In genomic region chr2:211611061-211611518, GRCh38 we compare ENCODE assay signal across 9 cellular contexts.
DNase-seq lines count a peak whose midpoint lies in the region; ATAC-seq and TF ChIP-seq lines count a peak whose summit lies in the region.
"Had no signal": no experiment of that assay in that cellular context is flagged by ENCODE, and none has a peak within 500 bp of the region (broad histone marks: within the 10 kb centered on the region; RNA-seq: fewer than 3 reads in every experiment).

No MANE protein-coding gene starts in this region.

- no peak overlapping the region for H3K27ac Mint-ChIP-seq in activated naive CD8-positive, alpha-beta T cell treated with anti-CD3 and anti-CD28 coated beads for 36 hours
- H3K27ac Mint-ChIP-seq: brain had no signal

- no peaks in the 10 kb centered on the region for H3K27me3 ChIP-seq in BLaER1 treated with 17β-estradiol and CSF1 and Interleukin-3, amounts not matched to agents 10 nM and 100 nM
- no peaks in the 10 kb centered on the region for H3K27me3 ChIP-seq in MM.1S (replicated peaks; ENCODE audit: insufficient read depth, low read length)

- DNase-seq in NCI-H2029 treated with DMSO at 0.1 percent for 48 hours (lab: John Stamatoyannopoulos, UW) (peak; percentile 84), SIG-M5 treated with dmso at 0.1 percent for 504 hours (lab: John Stamatoyannopoulos, UW; ENCODE audit: unreplicated experiment) (no peak), left colon (no peak), MM.1S (no peak)
- peak; percentile 0 for DNase-seq in activated naive CD8-positive, alpha-beta T cell treated with anti-CD3 and anti-CD28 coated beads for 36 hours

- H3K79me2 ChIP-seq in MM.1S (ENCODE audit: low read length): no peaks in the 10 kb centered on the region

- peak overlapping the region in 4 of 11 experiments; percentile 12 to 55 (median 35); a peak in 4 of 22 replicates for H3K9ac ChIP-seq in BLaER1 treated with 17β-estradiol and CSF1 and Interleukin-3, amounts not matched to agents 10 nM and 100 nM
- H3K9ac ChIP-seq in MM.1S (ENCODE audit: low read length): no peak overlapping the region

- H3K27me3 Mint-ChIP-seq in activated naive CD8-positive, alpha-beta T cell treated with anti-CD3 and anti-CD28 coated beads for 36 hours: no peaks in the 10 kb centered on the region

- intact Hi-C loops in left colon (cut with DNase I, micrococcal nuclease): no loop called here

- peaks cover 3% of the 10 kb centered on the region for H3K4me1 Mint-ChIP-seq in activated naive CD8-positive, alpha-beta T cell treated with anti-CD3 and anti-CD28 coated beads for 36 hours
- H3K4me1 Mint-ChIP-seq: brain had no signal

- peak overlapping the region; percentile 7 to 43 (median 24); a peak in 12 of 20 replicates for H3K4me3 ChIP-seq in BLaER1 treated with 17β-estradiol and CSF1 and Interleukin-3, amounts not matched to agents 10 nM and 100 nM
- no peak overlapping the region for H3K4me3 ChIP-seq in MM.1S (ENCODE audit: low read length)

- TF ChIP-seq CTCF in MM.1S (IDR thresholded peaks at IDR 0.05; ENCODE audit: low read length): no peak

- peaks cover 0 to 16% (median 8%) of the 10 kb centered on the region in 10 experiments; a peak in 9 of 20 replicates for H3K4me1 ChIP-seq in BLaER1 treated with 17β-estradiol and CSF1 and Interleukin-3, amounts not matched to agents 10 nM and 100 nM
- no peaks in the 10 kb centered on the region for H3K4me1 ChIP-seq in MM.1S (ENCODE audit: low read length)

- H3K9me3 Mint-ChIP-seq in activated naive CD8-positive, alpha-beta T cell treated with anti-CD3 and anti-CD28 coated beads for 36 hours: no peaks in the 10 kb centered on the region
- H3K9me3 Mint-ChIP-seq: brain had no signal

- H4K20me1 ChIP-seq in BLaER1 treated with 17β-estradiol and CSF1 and Interleukin-3, amounts not matched to agents 10 nM and 100 nM: no peaks in the 10 kb centered on the region
- H4K20me1 ChIP-seq in MM.1S (ENCODE audit: insufficient read depth, low read length): no peaks in the 10 kb centered on the region

- no peaks in the 10 kb centered on the region for H3F3A ChIP-seq in MM.1S (ENCODE audit: insufficient read depth, low read length)

- no peaks in the 10 kb centered on the region for H3K36me3 ChIP-seq in BLaER1 treated with 17β-estradiol and CSF1 and Interleukin-3, amounts not matched to agents 10 nM and 100 nM
- no peaks in the 10 kb centered on the region for H3K36me3 ChIP-seq in MM.1S (replicated peaks; ENCODE audit: insufficient read depth, low read length)

- no peaks in the 10 kb centered on the region for H3K36me3 Mint-ChIP-seq in activated naive CD8-positive, alpha-beta T cell treated with anti-CD3 and anti-CD28 coated beads for 36 hours

- H2AFZ ChIP-seq in MM.1S (ENCODE audit: low read length): no peak overlapping the region

- peak overlapping the region in 7 of 11 experiments; percentile 5 to 48 (median 34); a peak in 10 of 22 replicates for H3K27ac ChIP-seq in BLaER1 treated with 17β-estradiol and CSF1 and Interleukin-3, amounts not matched to agents 10 nM and 100 nM
- H3K27ac ChIP-seq in MM.1S (ENCODE audit: low read length): no peak overlapping the region

- H3K4me2 ChIP-seq in BLaER1 treated with 17β-estradiol and CSF1 and Interleukin-3, amounts not matched to agents 10 nM and 100 nM: peak overlapping the region; percentile 39 to 71 (median 59)
- H3K4me2 ChIP-seq in MM.1S (ENCODE audit: low read depth, low read length): no peak overlapping the region

- peak overlapping the region; percentile 57 for H3K4me3 Mint-ChIP-seq in activated naive CD8-positive, alpha-beta T cell treated with anti-CD3 and anti-CD28 coated beads for 36 hours
- H3K4me3 Mint-ChIP-seq: brain had no signal

- H3K9me3 ChIP-seq in BLaER1 treated with 17β-estradiol and CSF1 and Interleukin-3, amounts not matched to agents 10 nM and 100 nM (replicated peaks in 1 of 11): no peaks in the 10 kb centered on the region
- no peaks in the 10 kb centered on the region for H3K9me3 ChIP-seq in MM.1S (replicated peaks; ENCODE audit: insufficient read depth, low read length)

- ATAC-seq in GM19455 (IDR thresholded peaks at IDR 0.05; ENCODE audit: unreplicated experiment) (peak; percentile 65), HG02642 (IDR thresholded peaks at IDR 0.05; ENCODE audit: poor library complexity, unreplicated experiment) (no peak), left colon (no peak)

- H3K9me2 ChIP-seq in MM.1S (replicated peaks; ENCODE audit: insufficient read depth, low read length): no peaks in the 10 kb centered on the region

Comparison
In these comparisons a context has a peak if more than half of its experiments do, and no peak if none do; other contexts are left out.
1. DNase-seq: peak in NCI-H2029 treated with DMSO at 0.1 percent for 48 hours (single experiment) and activated naive CD8-positive, alpha-beta T cell treated with anti-CD3 and anti-CD28 coated beads for 36 hours (single experiment); none in SIG-M5 treated with dmso at 0.1 percent for 504 hours (single experiment), left colon (0 of 2) and MM.1S (single experiment).